ENCODE assay signal across 9 cellular contexts in the genomic region with DNA sequence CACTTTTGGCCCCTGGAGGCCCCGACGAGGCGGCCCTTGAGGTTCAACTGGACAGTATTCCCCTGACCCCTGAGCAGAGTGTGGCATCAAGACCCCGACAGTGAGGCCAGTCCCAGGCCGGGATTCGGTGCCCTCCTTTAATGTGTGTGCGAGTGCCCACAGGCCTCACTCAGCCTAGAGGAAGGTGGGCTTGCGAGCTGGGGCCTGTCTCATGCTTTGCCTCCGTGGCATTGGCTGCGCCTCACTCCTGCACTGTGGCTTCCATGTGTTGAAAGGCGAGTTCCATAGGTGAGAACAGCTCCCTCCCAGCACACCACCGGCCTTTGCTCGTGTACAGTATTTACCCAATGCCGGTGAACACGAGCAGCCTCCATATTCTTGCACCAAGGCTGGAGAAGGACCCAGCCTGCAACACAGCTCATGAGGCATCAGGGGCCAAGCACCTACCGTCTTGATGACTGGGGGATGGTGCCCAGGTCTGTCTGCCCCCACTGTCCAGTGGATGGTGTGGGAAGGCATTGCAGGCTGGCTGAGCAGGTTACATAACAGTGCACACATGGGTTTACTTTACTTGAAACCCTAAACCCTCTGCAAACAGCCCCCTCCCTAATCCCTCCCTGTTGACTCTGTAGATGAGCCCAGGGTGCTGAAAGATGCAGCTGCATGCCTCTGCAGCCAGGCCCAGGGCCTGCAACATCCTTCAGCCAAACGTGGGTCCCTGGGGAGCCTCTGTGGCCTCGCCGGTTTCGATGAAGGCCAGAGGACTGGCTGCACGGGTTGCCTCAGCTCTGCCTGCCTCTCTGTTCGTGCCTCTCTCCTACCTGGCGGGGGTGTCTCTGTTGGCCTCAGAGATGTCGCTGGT.
DNase-seq lines count a peak whose midpoint lies in the region; ATAC-seq, FAIRE-seq and TF ChIP-seq lines count a peak whose summit lies in the region.
"Had no signal": no experiment of that assay in that cellular context is flagged by ENCODE, and none has a peak within 500 bp of the region (broad histone marks: within the 10 kb centered on the region; RNA-seq: fewer than 3 reads in every experiment).

No MANE protein-coding gene starts in this region.

- peaks cover 19 to 67% of the 10 kb centered on the region in 2 experiments for H3K27me3 ChIP-seq in HepG2 (ENCODE audit: control insufficient read depth in 1 of 2, insufficient read depth in 2 of 2, low read length in 2 of 2)

- H4K20me1 ChIP-seq in OCI-LY7 (ENCODE audit: insufficient read depth, low read length) (no peaks in the 10 kb centered on the region), HepG2 (ENCODE audit: insufficient read depth, low read length) (peaks cover 14% of the 10 kb centered on the region; the same call in 1 of the 2 replicates)

- TF ChIP-seq CTCF in AG09319 (IDR thresholded peaks at IDR 0.05; ENCODE audit: low read depth, low read length) (no peak), OCI-LY7 (conservative IDR thresholded peaks at IDR 0.05; ENCODE audit: low read length) (no peak), HepG2 (CRISPR knock-in tag; IDR thresholded peaks at IDR 0.05) (peak; percentile 49)

- peak overlapping the region; percentile 64 for H3K4me2 ChIP-seq in OCI-LY7 (ENCODE audit: low read length)
- H3K4me2 ChIP-seq in HepG2 (ENCODE audit: low read depth, low read length), result 0 out of 2 replicates have a peak overlapping the region, but pooled peaks have one; percentile 14

- intact Hi-C loops in OCI-LY7 (cut with micrococcal nuclease; ENCODE audit: unreplicated experiment), result loop anchor here (1.0 kb wide), 3 partner anchors 54 to 387 kb away; no protein-coding TSS in a partner anchor
- intact Hi-C loops in HepG2 (cut with micrococcal nuclease; ENCODE audit: unreplicated experiment), result loop anchor here (1.0 kb wide), 2 partner anchors 23 to 48 kb away; no protein-coding TSS in a partner anchor

- peak overlapping the region; percentile 30 for H2AFZ ChIP-seq in OCI-LY7 (ENCODE audit: low read length)
- no peak overlapping the region for H2AFZ ChIP-seq in HepG2 (ENCODE audit: low read length)

- H3K4me1 ChIP-seq in OCI-LY7 (ENCODE audit: insufficient read depth, low read length, poor library complexity, severe bottlenecking), result peaks cover 25% of the 10 kb centered on the region
- peaks cover 25% of the 10 kb centered on the region for H3K4me1 ChIP-seq in HepG2 (ENCODE audit: insufficient read depth, low read length)

- WGBS in HepG2 (ENCODE audit: low lambda C conversion rate), result 23% methylated on average over 18 of the region's 24 CpGs

- H3K9me2 ChIP-seq in OCI-LY7 (ENCODE audit: insufficient read depth, low read length), result no peaks in the 10 kb centered on the region

- peak; percentile 100 for FAIRE-seq in HepG2 (lab: Jason Lieb, UNC)

- no peaks in the 10 kb centered on the region for H3K9me3 ChIP-seq in OCI-LY7 (ENCODE audit: low read length)
- no peaks in the 10 kb centered on the region for H3K9me3 ChIP-seq in HepG2 (ENCODE audit: low read length)

- peak overlapping the region; percentile 41 for H3K27ac ChIP-seq in OCI-LY7 (ENCODE audit: low read depth, low read length, poor library complexity, severe bottlenecking)
- no peak overlapping the region for H3K27ac ChIP-seq in HepG2 (ENCODE audit: extremely low read length, insufficient read depth, low read length)

- no peaks in the 10 kb centered on the region for H3K36me3 ChIP-seq in OCI-LY7 (ENCODE audit: insufficient read depth, low read length)
- H3K36me3 ChIP-seq in HepG2 (replicated peaks in 1 of 2; ENCODE audit: control insufficient read depth in 1 of 2, insufficient read depth in 2 of 2, low read length in 2 of 2), result no peaks in the 10 kb centered on the region

- ATAC-seq in GM18909 (IDR thresholded peaks at IDR 0.05; ENCODE audit: poor library complexity, unreplicated experiment), result peak; percentile 79
- ATAC-seq in HepG2, result peak; percentile 93
- no peak for ATAC-seq in esophagus mucosa

- DNase-seq in AG09319 (ENCODE audit: extremely low read depth, low read depth) (peak; percentile 73), OCI-LY7 (ENCODE audit: low spot score) (peak; percentile 90), HepG2 (ENCODE audit: low spot score) (peak; percentile 90), NCI-H2081 treated with DMSO at 0.1 percent for 48 hours (lab: John Stamatoyannopoulos, UW) (no peak), NCI-H2171 treated with DMSO at 0.1 percent for 48 hours (lab: John Stamatoyannopoulos, UW) (no peak)
- DNase-seq in stimulated activated CD4-positive, alpha-beta T cell treated with anti-CD3 and anti-CD28 coated beads, Interleukin-4, amount 100 ng/mL, for 24 hours, result no peak
- DNase-seq: immature natural killer cell had no signal

- H3K9ac ChIP-seq in HepG2 (ENCODE audit: insufficient read depth, low read depth, low read length), result no peak overlapping the region

- POLR2A ChIA-PET in OCI-LY7 (lab: Charles Lee), result no interaction called here
- POLR2A ChIA-PET in HepG2 (lab: Yijun Ruan, JAX), result interaction anchor here (1.3 kb wide), 1 partner anchor 23 kb away, joined by 6 read pairs; no protein-coding TSS in a partner anchor

- no peak for TF ChIP-seq POLR2A in HepG2 (IDR thresholded peaks at IDR 0.05; ENCODE audit: insufficient read depth in 1 of 2, low read depth in 2 of 2, low read length in 2 of 2)

- H3K4me3 ChIP-seq in OCI-LY7 (ENCODE audit: low read depth, low read length, poor library complexity, severe bottlenecking), result peak overlapping the region; percentile 3
- H3K4me3 ChIP-seq in HepG2 (replicated peaks in 1 of 3; ENCODE audit: insufficient read depth in 1 of 3, low read depth in 2 of 3, low read length in 3 of 3), result no peak overlapping the region

- TF ChIP-seq EP300 in HepG2 (IDR thresholded peaks at IDR 0.05; ENCODE audit: low read depth in 2 of 2, low read length in 2 of 2) (peak; percentile 78 to 86; a peak in 3 of 4 replicates), HepG2 (CRISPR knock-in tag; IDR thresholded peaks at IDR 0.05; ENCODE audit: borderline replicate concordance) (peak; percentile 77)

- no peaks in the 10 kb centered on the region for H3K79me2 ChIP-seq in OCI-LY7 (ENCODE audit: insufficient read depth, low read depth, low read length)
- no peaks in the 10 kb centered on the region for H3K79me2 ChIP-seq in HepG2 (ENCODE audit: insufficient read depth, low read length)

- in situ Hi-C loops in HepG2 (cut with HindIII; ENCODE audit: extremely low pct_ligation_motif_present, low pct_unique_long_range_greater_than_20kb), result no loop called here

- BruUV-seq in OCI-LY7 (replicated peaks; lab: Mats Ljungman, UMichigan) (no TSS peak), HepG2 (replicated peaks; lab: Mats Ljungman, UMichigan) (no TSS peak)

- TF ChIP-seq RAD21 in HepG2 (CRISPR knock-in tag; IDR thresholded peaks at IDR 0.05), result peak; percentile 44

- CTCF ChIA-PET in OCI-LY7 (lab: Charles Lee; ENCODE audit: unreplicated experiment) (interaction anchor here (0.8 to 1.3 kb wide), 2 partner anchors 19 to 56 kb away, joined by 3 to 4 read pairs; no protein-coding TSS in a partner anchor), HepG2 (lab: Yijun Ruan, JAX; ENCODE audit: low intra/inter-chr PET ratio, low total read pairs) (no interaction called here)

TF ChIP-seq in HepG2, 621 proteins besides CTCF, POLR2A, EP300 and RAD21 (continues in another document):
- peak; percentile 47; the same call in 1 of the 2 replicates for TF ChIP-seq ZNF430 (CRISPR knock-in tag; IDR thresholded peaks at IDR 0.05)
- no peak for TF ChIP-seq ZNF737 (CRISPR knock-in tag; IDR thresholded peaks at IDR 0.05; ENCODE audit: borderline replicate concordance)
- TF ChIP-seq ZNF121 (CRISPR knock-in tag; IDR thresholded peaks at IDR 0.05), result no peak
- TF ChIP-seq, protein P1, sequence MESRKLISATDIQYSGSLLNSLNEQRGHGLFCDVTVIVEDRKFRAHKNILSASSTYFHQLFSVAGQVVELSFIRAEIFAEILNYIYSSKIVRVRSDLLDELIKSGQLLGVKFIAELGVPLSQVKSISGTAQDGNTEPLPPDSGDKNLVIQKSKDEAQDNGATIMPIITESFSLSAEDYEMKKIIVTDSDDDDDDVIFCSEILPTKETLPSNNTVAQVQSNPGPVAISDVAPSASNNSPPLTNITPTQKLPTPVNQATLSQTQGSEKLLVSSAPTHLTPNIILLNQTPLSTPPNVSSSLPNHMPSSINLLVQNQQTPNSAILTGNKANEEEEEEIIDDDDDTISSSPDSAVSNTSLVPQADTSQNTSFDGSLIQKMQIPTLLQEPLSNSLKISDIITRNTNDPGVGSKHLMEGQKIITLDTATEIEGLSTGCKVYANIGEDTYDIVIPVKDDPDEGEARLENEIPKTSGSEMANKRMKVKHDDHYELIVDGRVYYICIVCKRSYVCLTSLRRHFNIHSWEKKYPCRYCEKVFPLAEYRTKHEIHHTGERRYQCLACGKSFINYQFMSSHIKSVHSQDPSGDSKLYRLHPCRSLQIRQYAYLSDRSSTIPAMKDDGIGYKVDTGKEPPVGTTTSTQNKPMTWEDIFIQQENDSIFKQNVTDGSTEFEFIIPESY (CRISPR knock-in tag; IDR thresholded peaks at IDR 0.05), result peak; percentile 34; the same call in 1 of the 2 replicates
- no peak; the same call in 1 of the 2 replicates for TF ChIP-seq ZC3H13 (CRISPR knock-in tag; IDR thresholded peaks at IDR 0.05)
- peak; percentile 13; the same call in 1 of the 2 replicates for TF ChIP-seq ZNF274 (CRISPR knock-in tag; IDR thresholded peaks at IDR 0.05)

Comparison
In these comparisons a context has a peak if more than half of its experiments do, and no peak if none do; other contexts are left out.
1. DNase-seq: peak in AG09319 (single experiment), OCI-LY7 (single experiment) and HepG2 (single experiment); none in stimulated activated CD4-positive, alpha-beta T cell treated with anti-CD3 and anti-CD28 coated beads, Interleukin-4, amount 100 ng/mL, for 24 hours (single experiment), NCI-H2081 treated with DMSO at 0.1 percent for 48 hours (single experiment) and NCI-H2171 treated with DMSO at 0.1 percent for 48 hours (single experiment).